Comparison of ENCODE assay signal across 9 cellular contexts in genomic region chr17:48814504-48814903, GRCh38. TPM values are rescaled to one million over a fixed set of nuclear protein-coding genes. Genes with fewer than 3 reads are reported as not detected.
A peak's percentile ranks its signal among the peaks of the same experiment; 100 is the strongest.
DNase-seq lines count a peak whose midpoint lies in the region; ATAC-seq, FAIRE-seq and TF ChIP-seq lines count a peak whose summit lies in the region.
"Had no signal": no experiment of that assay in that cellular context is flagged by ENCODE, and none has a peak within 500 bp of the region (broad histone marks: within the 10 kb centered on the region; RNA-seq: fewer than 3 reads in every experiment).

No MANE protein-coding gene starts in this region.

- CTCF ChIA-PET in Calu3 (lab: Charles Lee), result interaction anchor here (1.2 to 4.3 kb wide), 3 partner anchors 57 to 78 kb away, joined by 5 to 74 read pairs (median 6); partner anchors contain the start of gene ATP5MC1
- CTCF ChIA-PET in MCF 10A (lab: Yijun Ruan, JAX), result interaction anchor here (0.7 to 3.5 kb wide), 7 partner anchors 10 to 218 kb away, joined by 3 to 25 read pairs (median 5); no protein-coding TSS in a partner anchor

- peaks cover 16% of the 10 kb centered on the region for H3K4me1 Mint-ChIP-seq in Calu3 (ENCODE audit: low read depth, unreplicated experiment)
- peaks cover 18% of the 10 kb centered on the region for H3K4me1 Mint-ChIP-seq in T-helper 17 cell
- H3K4me1 Mint-ChIP-seq in MCF 10A (ENCODE audit: insufficient read depth, unreplicated experiment), result peaks cover 10% of the 10 kb centered on the region

- FAIRE-seq in HTR-8/SVneo (lab: Jason Lieb, UNC), result peak; percentile 40

- intact Hi-C loops in Calu3 (cut with micrococcal nuclease; ENCODE audit: unreplicated experiment) (loop anchor here (2.0 kb wide), 1 partner anchor 64 kb away; no protein-coding TSS in a partner anchor), MCF 10A (cut with micrococcal nuclease) (loop anchor here (1.0 kb wide), 2 partner anchors 65 to 218 kb away; no protein-coding TSS in a partner anchor)

- H3K27ac Mint-ChIP-seq in Calu3 (ENCODE audit: unreplicated experiment), result no peak overlapping the region
- no peak overlapping the region for H3K27ac Mint-ChIP-seq in T-helper 17 cell
- no peak overlapping the region for H3K27ac Mint-ChIP-seq in MCF 10A (ENCODE audit: low read depth, unreplicated experiment)
- H3K27ac Mint-ChIP-seq: T-helper 1 cell treated with Interleukin-12 subunit alpha and Interleukin-12 subunit beta and Interleukin-4 antibody, amounts not matched to agents 30 μg/mL and 1 μg/mL, for 36 hours had no signal

- H3K9me3 Mint-ChIP-seq in Calu3 (ENCODE audit: low read depth, unreplicated experiment) (no peaks in the 10 kb centered on the region), MCF 10A (ENCODE audit: unreplicated experiment) (no peaks in the 10 kb centered on the region)
- H3K9me3 Mint-ChIP-seq: T-helper 1 cell treated with Interleukin-12 subunit alpha and Interleukin-12 subunit beta and Interleukin-4 antibody, amounts not matched to agents 30 μg/mL and 1 μg/mL, for 36 hours had no signal

- H3K4me3 Mint-ChIP-seq in Calu3 (ENCODE audit: low read depth, unreplicated experiment) (no peak overlapping the region), T-helper 17 cell (no peak overlapping the region), MCF 10A (ENCODE audit: unreplicated experiment) (no peak overlapping the region)
- H3K4me3 Mint-ChIP-seq: T-helper 1 cell treated with Interleukin-12 subunit alpha and Interleukin-12 subunit beta and Interleukin-4 antibody, amounts not matched to agents 30 μg/mL and 1 μg/mL, for 36 hours had no signal

- DNase-seq in Calu3 (peak; percentile 81), HTR-8/SVneo (ENCODE audit: insufficient read length, low spot score) (peak; percentile 89), T-helper 17 cell (peak; percentile 32 to 46 (median 43)), MCF 10A (ENCODE audit: unreplicated experiment) (peak; percentile 74), left kidney (ENCODE audit: low read depth, low spot score) (peak; percentile 81), NCI-H1048 (lab: John Stamatoyannopoulos, UW) (no peak)
- peak; percentile 49 for DNase-seq in stimulated activated CD8-positive, alpha-beta memory T cell treated with anti-CD3 and anti-CD28 coated beads, Interleukin-12 subunit alpha, Interleukin-12 subunit beta, amount 100 ng/mL, for 1 hour (ENCODE audit: low read depth)

- POLR2A ChIA-PET in MCF 10A (lab: Yijun Ruan, JAX), result interaction anchor here (1.4 kb wide), 1 partner anchor 15 kb away, joined by 6 read pairs; no protein-coding TSS in a partner anchor

- peaks cover 12% of the 10 kb centered on the region for H3K36me3 Mint-ChIP-seq in Calu3 (ENCODE audit: insufficient read depth, unreplicated experiment)
- H3K36me3 Mint-ChIP-seq in T-helper 17 cell (ENCODE audit: low read depth), result no peaks in the 10 kb centered on the region
- no peaks in the 10 kb centered on the region for H3K36me3 Mint-ChIP-seq in MCF 10A (ENCODE audit: insufficient read depth, unreplicated experiment)

- no peak for ATAC-seq in T-helper 17 cell
- ATAC-seq in GM18907 (IDR thresholded peaks at IDR 0.05; ENCODE audit: unreplicated experiment), result no peak

- no peaks in the 10 kb centered on the region for H3K9me3 ChIP-seq in T-helper 17 cell (ENCODE audit: control insufficient read depth, low read length, poor library complexity, severe bottlenecking)

- H3K27me3 Mint-ChIP-seq in Calu3 (ENCODE audit: unreplicated experiment), result peaks cover 23% of the 10 kb centered on the region
- peaks cover 24% of the 10 kb centered on the region for H3K27me3 Mint-ChIP-seq in T-helper 17 cell
- H3K27me3 Mint-ChIP-seq in MCF 10A (ENCODE audit: insufficient read depth, unreplicated experiment), result peaks cover 11% of the 10 kb centered on the region

- TF ChIP-seq CTCF in Calu3 (IDR thresholded peaks at IDR 0.05; ENCODE audit: unreplicated experiment) (peak; percentile 87), MCF 10A (IDR thresholded peaks at IDR 0.05; ENCODE audit: unreplicated experiment) (peak; percentile 62)

- no TSS peak for BruUV-seq in Calu3 (replicated peaks; lab: Mats Ljungman, UMichigan)
- no TSS peak for BruUV-seq in MCF 10A (replicated peaks; lab: Mats Ljungman, UMichigan)

RNA-seq across cellular contexts. Expression of gene TTLL6, which starts 2.5 kb away (rescaled TPM):
- total RNA-seq in Calu3 (2022) (0.21 and 0.78 TPM in 2 replicates), T-helper 17 cell (not detected), MCF 10A (2022) (not detected in 2 replicates)

RNA-seq across cellular contexts. Expression of gene CALCOCO2, which starts 16.3 kb away (rescaled TPM):
- total RNA-seq in Calu3 (2022) (116 and 136 TPM in 2 replicates), T-helper 17 cell (100 to 1,000 TPM; 152 to 154 TPM), MCF 10A (2022) (96.1 and 113 TPM in 2 replicates)
